ENCODE assay signal across 26 cellular contexts in the genomic region with DNA sequence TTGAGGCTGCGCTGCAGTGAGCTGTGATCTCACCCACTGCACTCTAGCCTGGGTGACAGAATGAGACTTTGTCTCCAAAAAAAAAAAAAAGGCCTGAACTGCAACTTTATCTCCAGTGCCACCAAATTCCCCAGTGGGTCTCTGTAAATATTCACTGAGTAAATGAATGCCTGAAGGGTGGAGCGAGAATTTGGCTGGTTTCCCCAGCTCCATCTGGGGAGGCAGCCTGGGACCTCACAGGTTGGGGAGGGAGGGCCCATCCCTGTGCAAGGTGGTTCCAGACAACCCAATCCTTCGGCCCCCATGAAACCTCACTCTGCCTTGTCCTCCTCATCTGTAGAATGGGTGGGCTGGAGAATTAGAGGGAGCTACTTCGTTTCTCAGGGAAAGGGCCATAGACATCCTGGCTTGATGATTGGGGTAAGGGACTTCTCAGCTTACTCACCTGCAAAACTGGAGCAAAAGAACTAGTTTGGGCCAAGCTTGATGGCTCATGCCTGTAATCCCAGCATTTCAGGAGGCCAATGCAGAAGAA. TPM values are rescaled to one million over a fixed set of nuclear protein-coding genes. Genes with fewer than 3 reads are reported as not detected.
"Had no signal": no experiment of that assay in that cellular context is flagged by ENCODE, and none has a peak within 500 bp of the region (broad histone marks: within the 10 kb centered on the region; RNA-seq: fewer than 3 reads in every experiment).

No MANE protein-coding gene starts in this region.

- H3K4me2 ChIP-seq: SK-N-SH had no signal

- ATAC-seq: activated CD8-positive, alpha-beta T cell treated with anti-CD3 and anti-CD28 coated beads for 36 hours; activated naive CD8-positive, alpha-beta T cell treated with anti-CD3 and anti-CD28 coated beads, Interleukin-2, amount 50 U/mL, for 24 hours; activated T-cell treated with anti-CD3 and anti-CD28 coated beads, Interleukin-2, amount 50 U/mL, for 4 hours; Panc1 had no signal

- H3K27ac ChIP-seq: SJSA1 had no signal

- H3K27me3 ChIP-seq: SJSA1 had no signal

- H3K9me3 ChIP-seq: SJSA1, SK-N-SH had no signal

- DNase-seq: activated CD4-positive, alpha-beta T cell treated with anti-CD3 and anti-CD28 coated beads, Interleukin-2, amount 10 ng/mL, durations not matched to agents 24 days and 14 days; activated CD4-positive, alpha-beta T cell treated with anti-CD3 and anti-CD28 coated beads, Interleukin-2, amount 50 U/mL, for 4 hours; activated CD8-positive, alpha-beta memory T cell treated with anti-CD3 and anti-CD28 coated beads, Interleukin-2, amount 50 U/mL, for 4 hours; activated CD8-positive, alpha-beta T cell treated with anti-CD3 and anti-CD28 coated beads for 36 hours; activated naive CD4-positive, alpha-beta T cell treated with anti-CD3 and anti-CD28 coated beads, Interleukin-2, amount 10 ng/mL, durations not matched to agents 7 days and 5 days; activated naive CD8-positive, alpha-beta T cell treated with anti-CD3 and anti-CD28 coated beads, Interleukin-2, amount 50 U/mL, for 24 hours; activated T-cell treated with anti-CD3 and anti-CD28 coated beads for 4 hours; activated T-cell treated with anti-CD3 and anti-CD28 coated beads, Interleukin-2, amount 50 U/mL, for 4 hours; anterior cingulate cortex; caudate nucleus; cerebellar nuclear complex; MM.1S; MV-4-11; NCI-H1092 treated with DMSO at 0.1 percent for 48 hours; NCI-H1417; NCI-H1694 treated with DMSO at 0.1 percent for 48 hours; NCI-H2029; NCI-H2107; NCI-H226; NCI-H446 treated with DMSO at 0.1 percent for 48 hours; NCI-H524; SHP77 treated with DMSO at 0.1 percent for 48 hours; SK-N-SH had no signal

- H3K9ac ChIP-seq: SK-N-SH had no signal

- H3K4me3 ChIP-seq: SJSA1 had no signal

RNA-seq across cellular contexts. Expression of a gene that starts 46.2 kb away (rescaled TPM):
- total RNA-seq: LHCN-M2, SJSA1 had no signal
